In the genomic region with DNA sequence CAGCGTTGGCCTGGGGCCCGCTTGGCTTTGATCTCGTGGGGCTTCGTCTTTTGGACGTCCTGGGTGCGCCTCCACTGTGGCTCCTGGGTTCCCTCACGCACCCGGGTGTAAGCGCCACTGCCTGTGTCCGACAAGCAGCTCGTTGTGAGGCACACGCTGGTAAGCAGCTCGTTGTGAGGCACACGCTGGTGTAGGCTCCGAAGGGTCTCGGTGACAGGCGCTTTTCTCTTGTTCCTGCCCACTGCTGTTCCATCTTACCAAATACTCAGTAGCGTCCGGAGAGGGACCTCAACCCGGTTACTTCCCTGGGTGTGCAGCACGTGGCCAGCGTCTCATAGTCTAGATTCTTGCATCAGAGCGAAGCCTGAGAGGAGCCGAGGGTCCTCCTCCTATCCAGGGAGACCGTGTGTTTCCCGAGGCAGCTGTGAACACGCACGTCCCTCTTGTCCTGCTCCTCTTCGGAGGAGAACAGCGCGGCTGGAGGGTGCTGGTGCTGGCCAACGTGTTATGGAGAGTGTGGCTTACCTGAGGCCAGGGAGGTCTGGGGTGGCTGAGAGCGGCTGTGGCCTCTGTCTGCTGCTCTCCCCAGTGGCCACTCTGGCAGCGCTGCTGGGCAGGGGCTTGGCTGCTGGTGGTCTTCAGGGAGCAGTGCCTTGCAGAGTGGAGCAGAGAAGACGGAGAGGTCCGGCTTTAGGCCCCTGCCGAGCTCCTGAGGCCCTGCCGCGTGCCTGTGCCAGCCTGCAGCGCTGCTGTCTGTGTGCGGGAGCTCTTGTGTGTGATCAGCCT, we compare ENCODE assay signal across 1 cellular context.
TF ChIP-seq lines count a peak whose summit lies in the region.

No MANE protein-coding gene starts in this region.

TF ChIP-seq in WTC11, 78 proteins besides CTCF, POLR2A, EP300 and RAD21 (continued from another document):
- TF ChIP-seq, protein P1, sequence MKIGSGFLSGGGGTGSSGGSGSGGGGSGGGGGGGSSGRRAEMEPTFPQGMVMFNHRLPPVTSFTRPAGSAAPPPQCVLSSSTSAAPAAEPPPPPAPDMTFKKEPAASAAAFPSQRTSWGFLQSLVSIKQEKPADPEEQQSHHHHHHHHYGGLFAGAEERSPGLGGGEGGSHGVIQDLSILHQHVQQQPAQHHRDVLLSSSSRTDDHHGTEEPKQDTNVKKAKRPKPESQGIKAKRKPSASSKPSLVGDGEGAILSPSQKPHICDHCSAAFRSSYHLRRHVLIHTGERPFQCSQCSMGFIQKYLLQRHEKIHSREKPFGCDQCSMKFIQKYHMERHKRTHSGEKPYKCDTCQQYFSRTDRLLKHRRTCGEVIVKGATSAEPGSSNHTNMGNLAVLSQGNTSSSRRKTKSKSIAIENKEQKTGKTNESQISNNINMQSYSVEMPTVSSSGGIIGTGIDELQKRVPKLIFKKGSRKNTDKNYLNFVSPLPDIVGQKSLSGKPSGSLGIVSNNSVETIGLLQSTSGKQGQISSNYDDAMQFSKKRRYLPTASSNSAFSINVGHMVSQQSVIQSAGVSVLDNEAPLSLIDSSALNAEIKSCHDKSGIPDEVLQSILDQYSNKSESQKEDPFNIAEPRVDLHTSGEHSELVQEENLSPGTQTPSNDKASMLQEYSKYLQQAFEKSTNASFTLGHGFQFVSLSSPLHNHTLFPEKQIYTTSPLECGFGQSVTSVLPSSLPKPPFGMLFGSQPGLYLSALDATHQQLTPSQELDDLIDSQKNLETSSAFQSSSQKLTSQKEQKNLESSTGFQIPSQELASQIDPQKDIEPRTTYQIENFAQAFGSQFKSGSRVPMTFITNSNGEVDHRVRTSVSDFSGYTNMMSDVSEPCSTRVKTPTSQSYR (CRISPR knock-in tag; IDR thresholded peaks at IDR 0.05) = no peak
- TF ChIP-seq GABPB1 (CRISPR knock-in tag; IDR thresholded peaks at IDR 0.05) (no peak), ZNF317 (CRISPR knock-in tag; IDR thresholded peaks at IDR 0.05; ENCODE audit: borderline replicate concordance, low read depth) (no peak)
- TF ChIP-seq, protein P2, sequence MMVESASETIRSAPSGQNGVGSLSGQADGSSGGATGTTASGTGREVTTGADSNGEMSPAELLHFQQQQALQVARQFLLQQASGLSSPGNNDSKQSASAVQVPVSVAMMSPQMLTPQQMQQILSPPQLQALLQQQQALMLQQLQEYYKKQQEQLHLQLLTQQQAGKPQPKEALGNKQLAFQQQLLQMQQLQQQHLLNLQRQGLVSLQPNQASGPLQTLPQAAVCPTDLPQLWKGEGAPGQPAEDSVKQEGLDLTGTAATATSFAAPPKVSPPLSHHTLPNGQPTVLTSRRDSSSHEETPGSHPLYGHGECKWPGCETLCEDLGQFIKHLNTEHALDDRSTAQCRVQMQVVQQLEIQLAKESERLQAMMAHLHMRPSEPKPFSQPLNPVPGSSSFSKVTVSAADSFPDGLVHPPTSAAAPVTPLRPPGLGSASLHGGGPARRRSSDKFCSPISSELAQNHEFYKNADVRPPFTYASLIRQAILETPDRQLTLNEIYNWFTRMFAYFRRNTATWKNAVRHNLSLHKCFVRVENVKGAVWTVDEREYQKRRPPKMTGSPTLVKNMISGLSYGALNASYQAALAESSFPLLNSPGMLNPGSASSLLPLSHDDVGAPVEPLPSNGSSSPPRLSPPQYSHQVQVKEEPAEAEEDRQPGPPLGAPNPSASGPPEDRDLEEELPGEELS (CRISPR knock-in tag; IDR thresholded peaks at IDR 0.05) = no peak
- TF ChIP-seq, protein P3, sequence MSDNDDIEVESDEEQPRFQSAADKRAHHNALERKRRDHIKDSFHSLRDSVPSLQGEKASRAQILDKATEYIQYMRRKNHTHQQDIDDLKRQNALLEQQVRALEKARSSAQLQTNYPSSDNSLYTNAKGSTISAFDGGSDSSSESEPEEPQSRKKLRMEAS (CRISPR knock-in tag; IDR thresholded peaks at IDR 0.05) = no peak
